1 cellular context compared by ENCODE assay signal in genomic region chr17:68461122-68461539, GRCh38.
TF ChIP-seq lines count a peak whose summit lies in the region.

No MANE protein-coding gene starts in this region.

TF ChIP-seq in HEK293, 187 proteins besides CTCF, POLR2A, EP300 and RAD21 (continued from another document):
- TF ChIP-seq KLF17 (tag by site-specific recombination; IDR thresholded peaks at IDR 0.05) (no peak), ZBTB7A (tag by site-specific recombination; IDR thresholded peaks at IDR 0.05; ENCODE audit: low read depth) (no peak), ZBTB21 (tag by site-specific recombination; IDR thresholded peaks at IDR 0.05) (no peak), ZBTB48 (tag by site-specific recombination; IDR thresholded peaks at IDR 0.05) (no peak), ZNF324 (tag by site-specific recombination; IDR thresholded peaks at IDR 0.05) (no peak), HOXD13 (CRISPR knock-in tag; IDR thresholded peaks at IDR 0.05; ENCODE audit: borderline replicate concordance) (no peak), ZNF596 (tag by site-specific recombination; IDR thresholded peaks at IDR 0.05) (no peak), ZNF777 (tag by site-specific recombination; IDR thresholded peaks at IDR 0.05; ENCODE audit: borderline replicate concordance) (no peak), ZBTB1 (tag by site-specific recombination; IDR thresholded peaks at IDR 0.05) (no peak), ZFP41 (tag by site-specific recombination; IDR thresholded peaks at IDR 0.05; ENCODE audit: borderline replicate concordance) (no peak), ZNF416 (tag by site-specific recombination; IDR thresholded peaks at IDR 0.05) (no peak), ZNF350 (tag by site-specific recombination; IDR thresholded peaks at IDR 0.05) (no peak), SP7 (tag by site-specific recombination; IDR thresholded peaks at IDR 0.05) (peak; percentile 74), ZNF391 (tag by site-specific recombination; IDR thresholded peaks at IDR 0.05; ENCODE audit: borderline replicate concordance, low read depth) (no peak), ZNF530 (tag by site-specific recombination; IDR thresholded peaks at IDR 0.05; ENCODE audit: low read depth) (no peak), MYNN (tag by site-specific recombination; IDR thresholded peaks at IDR 0.05; ENCODE audit: borderline replicate concordance) (no peak), ZNF555 (tag by site-specific recombination; conservative IDR thresholded peaks at IDR 0.05) (no peak), ZNF518A (tag by site-specific recombination; conservative IDR thresholded peaks at IDR 0.05; ENCODE audit: low read depth) (0 out of 2 replicates have a peak, but pooled peaks have one; percentile 16), PRDM1 (tag by site-specific recombination; IDR thresholded peaks at IDR 0.05) (no peak), SP2 (tag by site-specific recombination; IDR thresholded peaks at IDR 0.05) (no peak)
- TF ChIP-seq, protein P1, sequence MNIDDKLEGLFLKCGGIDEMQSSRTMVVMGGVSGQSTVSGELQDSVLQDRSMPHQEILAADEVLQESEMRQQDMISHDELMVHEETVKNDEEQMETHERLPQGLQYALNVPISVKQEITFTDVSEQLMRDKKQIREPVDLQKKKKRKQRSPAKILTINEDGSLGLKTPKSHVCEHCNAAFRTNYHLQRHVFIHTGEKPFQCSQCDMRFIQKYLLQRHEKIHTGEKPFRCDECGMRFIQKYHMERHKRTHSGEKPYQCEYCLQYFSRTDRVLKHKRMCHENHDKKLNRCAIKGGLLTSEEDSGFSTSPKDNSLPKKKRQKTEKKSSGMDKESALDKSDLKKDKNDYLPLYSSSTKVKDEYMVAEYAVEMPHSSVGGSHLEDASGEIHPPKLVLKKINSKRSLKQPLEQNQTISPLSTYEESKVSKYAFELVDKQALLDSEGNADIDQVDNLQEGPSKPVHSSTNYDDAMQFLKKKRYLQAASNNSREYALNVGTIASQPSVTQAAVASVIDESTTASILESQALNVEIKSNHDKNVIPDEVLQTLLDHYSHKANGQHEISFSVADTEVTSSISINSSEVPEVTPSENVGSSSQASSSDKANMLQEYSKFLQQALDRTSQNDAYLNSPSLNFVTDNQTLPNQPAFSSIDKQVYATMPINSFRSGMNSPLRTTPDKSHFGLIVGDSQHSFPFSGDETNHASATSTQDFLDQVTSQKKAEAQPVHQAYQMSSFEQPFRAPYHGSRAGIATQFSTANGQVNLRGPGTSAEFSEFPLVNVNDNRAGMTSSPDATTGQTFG (tag by site-specific recombination; IDR thresholded peaks at IDR 0.05; ENCODE audit: borderline replicate concordance) = no peak
- TF ChIP-seq, protein P2, sequence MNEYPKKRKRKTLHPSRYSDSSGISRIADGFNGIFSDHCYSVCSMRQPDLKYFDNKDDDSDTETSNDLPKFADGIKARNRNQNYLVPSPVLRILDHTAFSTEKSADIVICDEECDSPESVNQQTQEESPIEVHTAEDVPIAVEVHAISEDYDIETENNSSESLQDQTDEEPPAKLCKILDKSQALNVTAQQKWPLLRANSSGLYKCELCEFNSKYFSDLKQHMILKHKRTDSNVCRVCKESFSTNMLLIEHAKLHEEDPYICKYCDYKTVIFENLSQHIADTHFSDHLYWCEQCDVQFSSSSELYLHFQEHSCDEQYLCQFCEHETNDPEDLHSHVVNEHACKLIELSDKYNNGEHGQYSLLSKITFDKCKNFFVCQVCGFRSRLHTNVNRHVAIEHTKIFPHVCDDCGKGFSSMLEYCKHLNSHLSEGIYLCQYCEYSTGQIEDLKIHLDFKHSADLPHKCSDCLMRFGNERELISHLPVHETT (tag by site-specific recombination; IDR thresholded peaks at IDR 0.05) = no peak
- TF ChIP-seq, protein P3, sequence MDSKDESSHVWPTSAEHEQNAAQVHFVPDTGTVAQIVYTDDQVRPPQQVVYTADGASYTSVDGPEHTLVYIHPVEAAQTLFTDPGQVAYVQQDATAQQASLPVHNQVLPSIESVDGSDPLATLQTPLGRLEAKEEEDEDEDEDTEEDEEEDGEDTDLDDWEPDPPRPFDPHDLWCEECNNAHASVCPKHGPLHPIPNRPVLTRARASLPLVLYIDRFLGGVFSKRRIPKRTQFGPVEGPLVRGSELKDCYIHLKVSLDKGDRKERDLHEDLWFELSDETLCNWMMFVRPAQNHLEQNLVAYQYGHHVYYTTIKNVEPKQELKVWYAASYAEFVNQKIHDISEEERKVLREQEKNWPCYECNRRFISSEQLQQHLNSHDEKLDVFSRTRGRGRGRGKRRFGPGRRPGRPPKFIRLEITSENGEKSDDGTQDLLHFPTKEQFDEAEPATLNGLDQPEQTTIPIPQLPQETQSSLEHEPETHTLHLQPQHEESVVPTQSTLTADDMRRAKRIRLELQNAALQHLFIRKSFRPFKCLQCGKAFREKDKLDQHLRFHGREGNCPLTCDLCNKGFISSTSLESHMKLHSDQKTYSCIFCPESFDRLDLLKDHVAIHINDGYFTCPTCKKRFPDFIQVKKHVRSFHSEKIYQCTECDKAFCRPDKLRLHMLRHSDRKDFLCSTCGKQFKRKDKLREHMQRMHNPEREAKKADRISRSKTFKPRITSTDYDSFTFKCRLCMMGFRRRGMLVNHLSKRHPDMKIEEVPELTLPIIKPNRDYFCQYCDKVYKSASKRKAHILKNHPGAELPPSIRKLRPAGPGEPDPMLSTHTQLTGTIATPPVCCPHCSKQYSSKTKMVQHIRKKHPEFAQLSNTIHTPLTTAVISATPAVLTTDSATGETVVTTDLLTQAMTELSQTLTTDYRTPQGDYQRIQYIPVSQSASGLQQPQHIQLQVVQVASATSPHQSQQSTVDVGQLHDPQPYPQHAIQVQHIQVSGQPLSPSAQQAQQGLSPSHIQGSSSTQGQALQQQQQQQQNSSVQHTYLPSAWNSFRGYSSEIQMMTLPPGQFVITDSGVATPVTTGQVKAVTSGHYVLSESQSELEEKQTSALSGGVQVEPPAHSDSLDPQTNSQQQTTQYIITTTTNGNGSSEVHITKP (tag by site-specific recombination; IDR thresholded peaks at IDR 0.05) = 0 out of 2 replicates have a peak, but pooled peaks have one; percentile 22
- TF ChIP-seq, protein P4, sequence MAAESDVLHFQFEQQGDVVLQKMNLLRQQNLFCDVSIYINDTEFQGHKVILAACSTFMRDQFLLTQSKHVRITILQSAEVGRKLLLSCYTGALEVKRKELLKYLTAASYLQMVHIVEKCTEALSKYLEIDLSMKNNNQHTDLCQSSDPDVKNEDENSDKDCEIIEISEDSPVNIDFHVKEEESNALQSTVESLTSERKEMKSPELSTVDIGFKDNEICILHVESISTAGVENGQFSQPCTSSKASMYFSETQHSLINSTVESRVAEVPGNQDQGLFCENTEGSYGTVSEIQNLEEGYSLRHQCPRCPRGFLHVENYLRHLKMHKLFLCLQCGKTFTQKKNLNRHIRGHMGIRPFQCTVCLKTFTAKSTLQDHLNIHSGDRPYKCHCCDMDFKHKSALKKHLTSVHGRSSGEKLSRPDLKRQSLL (tag by site-specific recombination; IDR thresholded peaks at IDR 0.05) = no peak
